Comparison of ENCODE assay signal across 18 cellular contexts in the genomic region with DNA sequence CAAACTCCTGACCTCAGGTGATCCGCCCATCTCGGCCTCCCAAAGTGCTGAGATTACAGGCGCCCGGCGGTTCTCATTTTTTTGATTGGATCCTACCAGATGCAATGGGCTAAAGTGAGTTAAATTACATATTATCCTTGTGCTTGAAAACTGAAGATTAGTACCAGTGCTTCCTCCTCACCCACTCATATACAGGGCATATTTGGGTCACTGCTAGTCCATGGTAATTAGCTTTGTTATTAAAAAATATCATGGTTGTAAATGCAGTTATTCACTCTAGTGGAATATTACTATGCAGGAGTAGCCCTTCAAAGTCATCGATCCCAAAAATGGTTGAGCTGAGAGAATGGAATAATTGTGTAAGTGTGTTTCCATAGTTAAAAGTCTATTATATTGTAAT. TPM values are rescaled to one million over a fixed set of nuclear protein-coding genes. Genes with fewer than 3 reads are reported as not detected.
DNase-seq lines count a peak whose midpoint lies in the region; ATAC-seq and TF ChIP-seq lines count a peak whose summit lies in the region.
"Had no signal": no experiment of that assay in that cellular context is flagged by ENCODE, and none has a peak within 500 bp of the region (broad histone marks: within the 10 kb centered on the region; RNA-seq: fewer than 3 reads in every experiment).

No MANE protein-coding gene starts in this region.

- no peak overlapping the region for H3K4me2 ChIP-seq in smooth muscle cell

- H3F3A ChIP-seq in smooth muscle cell (ENCODE audit: low read depth), result no peaks in the 10 kb centered on the region

- no peaks in the 10 kb centered on the region for H3K9me3 ChIP-seq in smooth muscle cell (replicated peaks; ENCODE audit: low read depth)

- peaks cover 81% of the 10 kb centered on the region for H3K4me1 Mint-ChIP-seq in activated CD4-positive, alpha-beta memory T cell treated with anti-CD3 and anti-CD28 coated beads for 36 hours (ENCODE audit: low read depth)
- H3K4me1 Mint-ChIP-seq in activated CD4-positive, alpha-beta memory T cell treated with anti-CD3 and anti-CD28 coated beads, Interleukin-2, amount 10 ng/mL, durations not matched to agents 7 days and 5 days, result peaks cover 50% of the 10 kb centered on the region
- peaks cover 74% of the 10 kb centered on the region for H3K4me1 Mint-ChIP-seq in stimulated activated effector memory CD8-positive, alpha-beta T cell treated with anti-CD3 and anti-CD28 coated beads, Interleukin-12 subunit alpha, Interleukin-12 subunit beta, amount 100 ng/mL, for 72 hours
- H3K4me1 Mint-ChIP-seq: nephron had no signal

- peaks cover 28% of the 10 kb centered on the region for H3K36me3 Mint-ChIP-seq in activated CD4-positive, alpha-beta memory T cell treated with anti-CD3 and anti-CD28 coated beads for 36 hours
- peaks cover 61% of the 10 kb centered on the region for H3K36me3 Mint-ChIP-seq in activated CD4-positive, alpha-beta memory T cell treated with anti-CD3 and anti-CD28 coated beads, Interleukin-2, amount 10 ng/mL, durations not matched to agents 7 days and 5 days (ENCODE audit: low read depth)
- H3K36me3 Mint-ChIP-seq in stimulated activated effector memory CD8-positive, alpha-beta T cell treated with anti-CD3 and anti-CD28 coated beads, Interleukin-12 subunit alpha, Interleukin-12 subunit beta, amount 100 ng/mL, for 72 hours, result peaks cover 92% of the 10 kb centered on the region

- peaks cover 100% of the 10 kb centered on the region for H3K79me2 ChIP-seq in smooth muscle cell (ENCODE audit: low read depth)

- no peak overlapping the region for H3K27ac ChIP-seq in smooth muscle cell (ENCODE audit: low read depth)

- H3K27me3 Mint-ChIP-seq in activated CD4-positive, alpha-beta memory T cell treated with anti-CD3 and anti-CD28 coated beads for 36 hours, result no peaks in the 10 kb centered on the region
- no peaks in the 10 kb centered on the region for H3K27me3 Mint-ChIP-seq in activated CD4-positive, alpha-beta memory T cell treated with anti-CD3 and anti-CD28 coated beads, Interleukin-2, amount 10 ng/mL, durations not matched to agents 7 days and 5 days
- H3K27me3 Mint-ChIP-seq: progenitor cell of endocrine pancreas had no signal

- H3K4me3 ChIP-seq in smooth muscle cell, result no peak overlapping the region

- CTCF ChIA-PET in activated CD4-positive, alpha-beta memory T cell treated with anti-CD3 and anti-CD28 coated beads for 36 hours (lab: Charles Lee), result interaction anchor here (0.7 to 1.2 kb wide), 5 partner anchors 16 to 75 kb away, joined by 3 to 4 read pairs (median 3); no protein-coding TSS in a partner anchor
- CTCF ChIA-PET in activated CD4-positive, alpha-beta memory T cell treated with anti-CD3 and anti-CD28 coated beads, Interleukin-2, amount 10 ng/mL, durations not matched to agents 7 days and 5 days (lab: Charles Lee), result interaction anchor here (1.0 kb wide), 1 partner anchor 29 kb away, joined by 3 read pairs; no protein-coding TSS in a partner anchor

- no peaks in the 10 kb centered on the region for H3K27me3 ChIP-seq in smooth muscle cell (ENCODE audit: low read depth)

- POLR2A ChIA-PET in activated CD4-positive, alpha-beta memory T cell treated with anti-CD3 and anti-CD28 coated beads for 36 hours (lab: Charles Lee), result interaction anchor here (0.9 to 1.1 kb wide), 3 partner anchors 9 to 26 kb away, joined by 3 to 4 read pairs (median 3); partner anchors contain the start of gene ZNF292
- POLR2A ChIA-PET in activated CD4-positive, alpha-beta memory T cell treated with anti-CD3 and anti-CD28 coated beads, Interleukin-2, amount 10 ng/mL, durations not matched to agents 7 days and 5 days (lab: Charles Lee), result interaction anchor here (0.5 to 1.6 kb wide), 2 partner anchors 26 to 29 kb away, joined by 3 to 5 read pairs; partner anchors contain the start of gene ZNF292

- over 99% methylated on average over 6 of the region's 6 CpGs for WGBS in smooth muscle cell (ENCODE audit: low lambda C conversion rate)

- intact Hi-C loops in activated CD4-positive, alpha-beta memory T cell treated with anti-CD3 and anti-CD28 coated beads for 36 hours (cut with micrococcal nuclease), result loop anchor here (1.0 to 5.0 kb wide), 2 partner anchors 27 to 520 kb away; partner anchors contain the start of genes AKIRIN2 and ZNF292

- no peaks in the 10 kb centered on the region for H3K9me3 Mint-ChIP-seq in activated CD4-positive, alpha-beta memory T cell treated with anti-CD3 and anti-CD28 coated beads for 36 hours
- H3K9me3 Mint-ChIP-seq in activated CD4-positive, alpha-beta memory T cell treated with anti-CD3 and anti-CD28 coated beads, Interleukin-2, amount 10 ng/mL, durations not matched to agents 7 days and 5 days, result peaks cover 4% of the 10 kb centered on the region
- peaks cover 4% of the 10 kb centered on the region for H3K9me3 Mint-ChIP-seq in stimulated activated effector memory CD8-positive, alpha-beta T cell treated with anti-CD3 and anti-CD28 coated beads, Interleukin-12 subunit alpha, Interleukin-12 subunit beta, amount 100 ng/mL, for 72 hours
- H3K9me3 Mint-ChIP-seq: nephron had no signal

- TF ChIP-seq CTCF in smooth muscle cell (IDR thresholded peaks at IDR 0.05; ENCODE audit: borderline replicate concordance, insufficient read depth, poor library complexity, severe bottlenecking), result no peak

- H3K4me1 ChIP-seq in smooth muscle cell (ENCODE audit: low read depth), result peaks cover 44% of the 10 kb centered on the region

- peaks cover 100% of the 10 kb centered on the region for H4K20me1 ChIP-seq in smooth muscle cell (ENCODE audit: low read depth)

- no peaks in the 10 kb centered on the region for H3K36me3 ChIP-seq in smooth muscle cell (ENCODE audit: low read depth)

- peak; percentile 17 for ATAC-seq in GM21367 (IDR thresholded peaks at IDR 0.05; ENCODE audit: unreplicated experiment)
- ATAC-seq in HG03460 (IDR thresholded peaks at IDR 0.05; ENCODE audit: unreplicated experiment), result peak; percentile 9
- no peak for ATAC-seq in stimulated activated effector memory CD8-positive, alpha-beta T cell treated with anti-CD3 and anti-CD28 coated beads, Interleukin-12 subunit alpha, Interleukin-12 subunit beta, amount 100 ng/mL, for 72 hours
- no peak for ATAC-seq in GM21576 (IDR thresholded peaks at IDR 0.05; ENCODE audit: unreplicated experiment)

- H2AFZ ChIP-seq in smooth muscle cell (ENCODE audit: low read depth), result no peak overlapping the region

- H3K27ac Mint-ChIP-seq in activated CD4-positive, alpha-beta memory T cell treated with anti-CD3 and anti-CD28 coated beads for 36 hours, result peak overlapping the region; percentile 84
- no peak overlapping the region for H3K27ac Mint-ChIP-seq in activated CD4-positive, alpha-beta memory T cell treated with anti-CD3 and anti-CD28 coated beads, Interleukin-2, amount 10 ng/mL, durations not matched to agents 7 days and 5 days
- peak overlapping the region; percentile 93 for H3K27ac Mint-ChIP-seq in stimulated activated effector memory CD8-positive, alpha-beta T cell treated with anti-CD3 and anti-CD28 coated beads, Interleukin-12 subunit alpha, Interleukin-12 subunit beta, amount 100 ng/mL, for 72 hours
- H3K27ac Mint-ChIP-seq: nephron, progenitor cell of endocrine pancreas had no signal

- no peak overlapping the region for H3K9ac ChIP-seq in smooth muscle cell (ENCODE audit: low read depth)

- H3K4me3 Mint-ChIP-seq in activated CD4-positive, alpha-beta memory T cell treated with anti-CD3 and anti-CD28 coated beads for 36 hours, result peak overlapping the region; percentile 37
- no peak overlapping the region for H3K4me3 Mint-ChIP-seq in activated CD4-positive, alpha-beta memory T cell treated with anti-CD3 and anti-CD28 coated beads, Interleukin-2, amount 10 ng/mL, durations not matched to agents 7 days and 5 days
- peak overlapping the region; percentile 43 for H3K4me3 Mint-ChIP-seq in stimulated activated effector memory CD8-positive, alpha-beta T cell treated with anti-CD3 and anti-CD28 coated beads, Interleukin-12 subunit alpha, Interleukin-12 subunit beta, amount 100 ng/mL, for 72 hours
- H3K4me3 Mint-ChIP-seq: nephron had no signal

- no peak for DNase-seq in activated CD4-positive, alpha-beta memory T cell treated with anti-CD3 and anti-CD28 coated beads for 36 hours
- no peak for DNase-seq in activated CD4-positive, alpha-beta memory T cell treated with anti-CD3 and anti-CD28 coated beads, Interleukin-2, amount 10 ng/mL, durations not matched to agents 7 days and 5 days
- DNase-seq in stimulated activated effector memory CD8-positive, alpha-beta T cell treated with anti-CD3 and anti-CD28 coated beads, Interleukin-12 subunit alpha, Interleukin-12 subunit beta, amount 100 ng/mL, for 72 hours (ENCODE audit: low spot score in 2 of 2), result no peak
- no peak for DNase-seq in smooth muscle cell (lab: John Stamatoyannopoulos, UW; ENCODE audit: unreplicated experiment)
- no peak for DNase-seq in stimulated activated CD4-positive, alpha-beta T cell treated with anti-CD3 and anti-CD28 coated beads, Interleukin-1b, Interleukin-23, amount 100 ng/mL, for 48 hours
- DNase-seq: anterior cingulate cortex; islet precursor cell; MM.1S; NCI-H1930; NCI-H510A treated with DMSO at 0.1 percent for 48 hours; SHP77; small intestine; stimulated activated naive CD4-positive, alpha-beta T cell had no signal

RNA-seq across cellular contexts. Expression of gene ZNF292, which starts 26.5 kb away (rescaled TPM):
- total RNA-seq in activated CD4-positive, alpha-beta memory T cell treated with anti-CD3 and anti-CD28 coated beads for 36 hours, result 10 to 100 TPM; 51.9 to 52.5 TPM
- total RNA-seq in activated CD4-positive, alpha-beta memory T cell treated with anti-CD3 and anti-CD28 coated beads, Interleukin-2, amount 10 ng/mL, durations not matched to agents 7 days and 5 days, result 10 to 100 TPM; 58.8 to 59.3 TPM
- total RNA-seq in smooth muscle cell, result 46.7 and 50.3 TPM in 2 replicates
- polyA plus RNA-seq in smooth muscle cell, result 29.4 and 33.7 TPM in 2 replicates

Comparison
In these comparisons a context has a peak if more than half of its experiments do, and no peak if none do; other contexts are left out.
1. ATAC-seq: peak in GM21367 (single experiment) and HG03460 (single experiment); none in stimulated activated effector memory CD8-positive, alpha-beta T cell treated with anti-CD3 and anti-CD28 coated beads, Interleukin-12 subunit alpha, Interleukin-12 subunit beta, amount 100 ng/mL, for 72 hours (single experiment) and GM21576 (single experiment).